Comparison of ENCODE assay signal across 8 cellular contexts in the genomic region with DNA sequence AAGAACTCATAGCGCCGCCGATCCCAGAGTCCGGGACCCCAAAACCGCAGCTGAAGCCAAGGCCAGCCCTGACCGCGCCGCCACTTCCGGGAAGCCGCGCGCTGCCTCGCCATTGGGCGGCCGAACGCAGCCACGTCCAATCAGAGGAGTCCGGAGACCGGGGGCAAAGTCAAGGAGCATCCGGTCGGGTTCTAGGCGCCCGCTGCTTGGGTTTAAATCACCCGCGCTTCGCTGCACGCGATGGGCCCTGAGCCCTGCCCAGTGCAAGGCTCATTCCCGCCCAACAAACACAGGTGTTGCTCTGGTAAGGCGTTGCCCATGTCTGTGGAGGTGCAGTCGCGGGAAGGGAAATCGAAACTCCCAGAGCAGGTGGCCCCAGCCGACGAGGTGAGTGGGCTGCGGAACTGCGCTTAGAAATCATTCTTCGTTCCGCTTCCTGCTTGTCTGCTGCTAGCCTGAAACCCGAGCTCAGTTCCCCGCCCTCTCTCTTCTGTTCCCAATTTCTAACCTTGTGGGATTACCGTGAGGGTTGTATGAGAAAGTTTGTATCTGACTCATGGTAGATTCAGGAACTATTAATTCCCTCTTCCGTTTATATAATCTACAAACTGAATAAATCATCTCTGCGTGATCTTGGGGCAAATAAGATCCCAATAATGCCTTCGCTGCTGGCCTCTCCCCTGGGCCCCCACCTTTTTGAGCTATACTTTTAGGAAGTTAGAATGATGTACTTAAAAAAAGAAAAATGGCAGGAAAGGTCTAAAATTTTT. TPM values are rescaled to one million over a fixed set of nuclear protein-coding genes. Genes with fewer than 3 reads are reported as not detected.
A peak's percentile ranks its signal among the peaks of the same experiment; 100 is the strongest.
DNase-seq lines count a peak whose midpoint lies in the region; ATAC-seq and TF ChIP-seq lines count a peak whose summit lies in the region.

A gene (minus strand): TSS at position 96 of the 770 bp plus-strand sequence. CDS start 86 bp downstream, at position 10.

- peak; percentile 93 for DNase-seq in EL
- peak; percentile 76 for DNase-seq in H4 (ENCODE audit: low spot score)
- DNase-seq in LNCaP clone FGC (ENCODE audit: low read depth): peak; percentile 75
- peak; percentile 97 for DNase-seq in RPMI8226
- peak; percentile 71 to 79 for DNase-seq in activated T-helper 1 cell treated with anti-CD3 and anti-CD28 coated beads, Interleukin-2, amount 50 U/mL, for 16 hours (ENCODE audit: low read depth in 1 of 2, low spot score in 1 of 2)
- peak; percentile 82 for DNase-seq in fibroblast of gingiva (ENCODE audit: low read depth)
- DNase-seq in naive thymus-derived CD4-positive, alpha-beta T cell: peak; percentile 70 to 89 (median 87)

- H3K36me3 Mint-ChIP-seq in naive thymus-derived CD4-positive, alpha-beta T cell: peaks cover 0 to 19% (median 4%) of the 10 kb centered on the region in 5 donors
- H3K36me3 Mint-ChIP-seq in stimulated activated memory B cell treated with anti-CD40 and anti-IgM and Interleukin-4, amounts not matched to agents 10 μg/mL and 1 μg/mL and 100 μg/mL, for 72 hours: no peaks in the 10 kb centered on the region

- no peaks in the 10 kb centered on the region for H3K27me3 ChIP-seq in naive thymus-derived CD4-positive, alpha-beta T cell (ENCODE audit: control insufficient read depth in 2 of 2, insufficient read depth in 2 of 2, low read length in 2 of 2)

- H3K9me3 ChIP-seq in naive thymus-derived CD4-positive, alpha-beta T cell (ENCODE audit: control insufficient read depth in 2 of 3, low read length in 3 of 3): no peaks in the 10 kb centered on the region

- H3K36me3 ChIP-seq in naive thymus-derived CD4-positive, alpha-beta T cell (ENCODE audit: control insufficient read depth in 2 of 3, insufficient read depth in 3 of 3, low read length in 3 of 3): peaks cover 0 to 3% (median 0%) of the 10 kb centered on the region in 3 experiments

- H3K27ac Mint-ChIP-seq in naive thymus-derived CD4-positive, alpha-beta T cell: peak within 1 kb of the TSS; percentile 91 to 97 (median 96)
- H3K27ac Mint-ChIP-seq in stimulated activated memory B cell treated with anti-CD40 and anti-IgM and Interleukin-4, amounts not matched to agents 10 μg/mL and 1 μg/mL and 100 μg/mL, for 72 hours: peak within 1 kb of the TSS; percentile 99

- peak within 1 kb of the TSS; percentile 89 to 96 (median 92) for H3K4me3 Mint-ChIP-seq in naive thymus-derived CD4-positive, alpha-beta T cell
- H3K4me3 Mint-ChIP-seq in stimulated activated memory B cell treated with anti-CD40 and anti-IgM and Interleukin-4, amounts not matched to agents 10 μg/mL and 1 μg/mL and 100 μg/mL, for 72 hours: peak within 1 kb of the TSS; percentile 93

- intact Hi-C loops in naive thymus-derived CD4-positive, alpha-beta T cell (cut with micrococcal nuclease): loop anchor here (1.0 to 10.0 kb wide), 13 partner anchors 76 to 1861 kb away; a partner anchor contains a TSS

- H3K27me3 Mint-ChIP-seq in naive thymus-derived CD4-positive, alpha-beta T cell: no peaks in the 10 kb centered on the region
- no peaks in the 10 kb centered on the region for H3K27me3 Mint-ChIP-seq in stimulated activated memory B cell treated with anti-CD40 and anti-IgM and Interleukin-4, amounts not matched to agents 10 μg/mL and 1 μg/mL and 100 μg/mL, for 72 hours

- peak; percentile 90 for ATAC-seq in naive thymus-derived CD4-positive, alpha-beta T cell
- peak; percentile 95 for ATAC-seq in stimulated activated memory B cell treated with anti-CD40 and anti-IgM and Interleukin-4, amounts not matched to agents 10 μg/mL and 1 μg/mL and 100 μg/mL, for 72 hours

- TF ChIP-seq CTCF in LNCaP clone FGC (IDR thresholded peaks at IDR 0.05; ENCODE audit: control insufficient read depth, extremely low read depth, insufficient read depth): no peak

- H3K4me1 Mint-ChIP-seq in naive thymus-derived CD4-positive, alpha-beta T cell: peaks cover 29 to 69% (median 65%) of the 10 kb centered on the region in 7 donors
- peaks cover 70% of the 10 kb centered on the region for H3K4me1 Mint-ChIP-seq in stimulated activated memory B cell treated with anti-CD40 and anti-IgM and Interleukin-4, amounts not matched to agents 10 μg/mL and 1 μg/mL and 100 μg/mL, for 72 hours

- peaks cover 29 to 32% of the 10 kb centered on the region in 2 donors for H3K4me1 ChIP-seq in naive thymus-derived CD4-positive, alpha-beta T cell (ENCODE audit: control insufficient read depth in 2 of 2, insufficient read depth in 2 of 2, low read length in 2 of 2)

- peak within 1 kb of the TSS; percentile 73 for H3K4me3 ChIP-seq in LNCaP clone FGC (ENCODE audit: low read depth, low read length)
- H3K4me3 ChIP-seq in naive thymus-derived CD4-positive, alpha-beta T cell (ENCODE audit: low read length): peak within 1 kb of the TSS; percentile 97

- peak within 1 kb of the TSS; percentile 78 for H3K27ac ChIP-seq in naive thymus-derived CD4-positive, alpha-beta T cell (ENCODE audit: low read depth, low read length)

- POLR2A ChIA-PET in naive thymus-derived CD4-positive, alpha-beta T cell (lab: Charles Lee): interaction anchor here (0.6 to 2.5 kb wide), 4 partner anchors 10 to 117 kb away, joined by 3 to 8 read pairs (median 6); a partner anchor contains a TSS

- H3K9me3 Mint-ChIP-seq in naive thymus-derived CD4-positive, alpha-beta T cell: peaks cover 0 to 3% (median 0%) of the 10 kb centered on the region in 11 donors
- H3K9me3 Mint-ChIP-seq in stimulated activated memory B cell treated with anti-CD40 and anti-IgM and Interleukin-4, amounts not matched to agents 10 μg/mL and 1 μg/mL and 100 μg/mL, for 72 hours: no peaks in the 10 kb centered on the region

- CTCF ChIA-PET in naive thymus-derived CD4-positive, alpha-beta T cell (lab: Charles Lee): interaction anchor here (0.9 to 1.2 kb wide), 3 partner anchors 18 to 417 kb away, joined by 3 to 4 read pairs (median 3); a partner anchor contains a TSS

RNA-seq across cellular contexts. Expression of the gene that starts here (rescaled TPM):
- total RNA-seq in H4 (2014; rRNA removed; shearing (Covaris generic)): 3.5 and 6.6 TPM in 2 replicates
- total RNA-seq in naive thymus-derived CD4-positive, alpha-beta T cell: 10 to 100 TPM; 16.4 to 38.7 (median 24.2) TPM
- 10 to 100 TPM; 18.1 to 32.1 TPM for polyA plus RNA-seq in naive thymus-derived CD4-positive, alpha-beta T cell

Comparison
In these comparisons a context has a peak if more than half of its experiments do, and no peak if none do; other contexts are left out.
1. Peak in every context shown above with its lines: DNase-seq, ATAC-seq, H3K4me3 ChIP-seq and H3K27ac ChIP-seq.